In genomic region chr14:49173765-49174373, GRCh38 we compare ENCODE assay signal across 7 cellular contexts.
DNase-seq lines count a peak whose midpoint lies in the region; ATAC-seq lines count a peak whose summit lies in the region.

No MANE protein-coding gene starts in this region.

- no peaks in the 10 kb centered on the region for H3K36me3 Mint-ChIP-seq in activated CD4-positive, alpha-beta T cell treated with anti-CD3 and anti-CD28 coated beads, Interleukin-2, amount 10 ng/mL, durations not matched to agents 7 days and 5 days (ENCODE audit: low read depth)

- H3K4me3 Mint-ChIP-seq in activated CD4-positive, alpha-beta T cell treated with anti-CD3 and anti-CD28 coated beads, Interleukin-2, amount 10 ng/mL, durations not matched to agents 7 days and 5 days, result no peak overlapping the region

- H3K27me3 Mint-ChIP-seq in activated CD4-positive, alpha-beta T cell treated with anti-CD3 and anti-CD28 coated beads, Interleukin-2, amount 10 ng/mL, durations not matched to agents 7 days and 5 days, result peaks cover 5% of the 10 kb centered on the region

- no peak overlapping the region for H3K27ac Mint-ChIP-seq in activated CD4-positive, alpha-beta T cell treated with anti-CD3 and anti-CD28 coated beads, Interleukin-2, amount 10 ng/mL, durations not matched to agents 7 days and 5 days

- intact Hi-C loops in left cardiac atrium (cut with DNase I), result loop anchor here in 1 of 2 donors (10.0 kb wide), 1 partner anchor 1259 kb away; no protein-coding TSS in a partner anchor

- peak; percentile 49 for DNase-seq in GDM1 (lab: John Stamatoyannopoulos, UW)
- peak; percentile 75 for DNase-seq in NCI-H345 (lab: John Stamatoyannopoulos, UW)
- peak; percentile 68 for DNase-seq in activated CD4-positive, alpha-beta T cell treated with anti-CD3 and anti-CD28 coated beads, Interleukin-2, amount 10 ng/mL, durations not matched to agents 7 days and 5 days
- peak; percentile 29 for DNase-seq in left cardiac atrium
- peak; percentile 21 to 48 for DNase-seq in stimulated activated CD4-positive, alpha-beta T cell treated with anti-CD3 and anti-CD28 coated beads, Interleukin-2, amount 100 ng/mL, for 24 hours

- ATAC-seq in GM19438 (IDR thresholded peaks at IDR 0.05; ENCODE audit: low read depth, unreplicated experiment) (peak; percentile 98), HG03342 (IDR thresholded peaks at IDR 0.05; ENCODE audit: unreplicated experiment) (peak; percentile 98), left cardiac atrium (peak; percentile 66 to 77)

- H3K9me3 Mint-ChIP-seq in activated CD4-positive, alpha-beta T cell treated with anti-CD3 and anti-CD28 coated beads, Interleukin-2, amount 10 ng/mL, durations not matched to agents 7 days and 5 days, result no peaks in the 10 kb centered on the region

- no peaks in the 10 kb centered on the region for H3K4me1 Mint-ChIP-seq in activated CD4-positive, alpha-beta T cell treated with anti-CD3 and anti-CD28 coated beads, Interleukin-2, amount 10 ng/mL, durations not matched to agents 7 days and 5 days

- POLR2A ChIA-PET in activated CD4-positive, alpha-beta T cell treated with anti-CD3 and anti-CD28 coated beads, Interleukin-2, amount 10 ng/mL, durations not matched to agents 7 days and 5 days (lab: Charles Lee), result no interaction called here

- CTCF ChIA-PET in activated CD4-positive, alpha-beta T cell treated with anti-CD3 and anti-CD28 coated beads, Interleukin-2, amount 10 ng/mL, durations not matched to agents 7 days and 5 days (lab: Charles Lee), result no interaction called here

Comparison
In these comparisons a context has a peak if more than half of its experiments do, and no peak if none do; other contexts are left out.
1. Peak in every context shown above with its lines: DNase-seq and ATAC-seq.